3 cellular contexts compared by ENCODE assay signal in the genomic region with DNA sequence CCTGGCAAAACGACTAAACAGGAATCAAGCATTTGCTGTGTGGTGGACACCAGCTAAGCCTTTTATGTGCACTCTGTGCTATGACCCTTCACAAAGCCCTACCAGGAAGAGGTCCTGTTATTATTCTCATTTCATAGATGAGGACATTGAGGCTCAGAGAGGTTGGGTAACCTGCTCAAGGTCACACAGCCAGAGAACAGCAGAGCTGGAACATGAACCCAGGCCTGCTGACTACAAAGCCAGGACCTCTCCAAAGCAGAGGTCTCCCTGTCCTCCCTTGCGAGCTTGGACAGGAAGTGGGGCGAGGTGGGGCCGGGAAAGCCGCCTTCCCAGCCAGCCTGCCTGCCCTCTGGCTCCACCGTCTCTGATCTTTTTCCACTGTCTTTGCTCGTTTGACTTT.
TF ChIP-seq lines count a peak whose summit lies in the region.

No MANE protein-coding gene starts in this region.

TF ChIP-seq in A549, 52 proteins besides CTCF, POLR2A, EP300 and RAD21:
- peak; percentile 72 for TF ChIP-seq ZFP36 (IDR thresholded peaks at IDR 0.05; ENCODE audit: borderline replicate concordance, partially characterized antibody)
- TF ChIP-seq RARB (CRISPR knock-in tag; IDR thresholded peaks at IDR 0.05) = no peak

TF ChIP-seq in WTC11, 78 proteins besides CTCF, POLR2A, EP300 and RAD21:
- TF ChIP-seq, protein P1, sequence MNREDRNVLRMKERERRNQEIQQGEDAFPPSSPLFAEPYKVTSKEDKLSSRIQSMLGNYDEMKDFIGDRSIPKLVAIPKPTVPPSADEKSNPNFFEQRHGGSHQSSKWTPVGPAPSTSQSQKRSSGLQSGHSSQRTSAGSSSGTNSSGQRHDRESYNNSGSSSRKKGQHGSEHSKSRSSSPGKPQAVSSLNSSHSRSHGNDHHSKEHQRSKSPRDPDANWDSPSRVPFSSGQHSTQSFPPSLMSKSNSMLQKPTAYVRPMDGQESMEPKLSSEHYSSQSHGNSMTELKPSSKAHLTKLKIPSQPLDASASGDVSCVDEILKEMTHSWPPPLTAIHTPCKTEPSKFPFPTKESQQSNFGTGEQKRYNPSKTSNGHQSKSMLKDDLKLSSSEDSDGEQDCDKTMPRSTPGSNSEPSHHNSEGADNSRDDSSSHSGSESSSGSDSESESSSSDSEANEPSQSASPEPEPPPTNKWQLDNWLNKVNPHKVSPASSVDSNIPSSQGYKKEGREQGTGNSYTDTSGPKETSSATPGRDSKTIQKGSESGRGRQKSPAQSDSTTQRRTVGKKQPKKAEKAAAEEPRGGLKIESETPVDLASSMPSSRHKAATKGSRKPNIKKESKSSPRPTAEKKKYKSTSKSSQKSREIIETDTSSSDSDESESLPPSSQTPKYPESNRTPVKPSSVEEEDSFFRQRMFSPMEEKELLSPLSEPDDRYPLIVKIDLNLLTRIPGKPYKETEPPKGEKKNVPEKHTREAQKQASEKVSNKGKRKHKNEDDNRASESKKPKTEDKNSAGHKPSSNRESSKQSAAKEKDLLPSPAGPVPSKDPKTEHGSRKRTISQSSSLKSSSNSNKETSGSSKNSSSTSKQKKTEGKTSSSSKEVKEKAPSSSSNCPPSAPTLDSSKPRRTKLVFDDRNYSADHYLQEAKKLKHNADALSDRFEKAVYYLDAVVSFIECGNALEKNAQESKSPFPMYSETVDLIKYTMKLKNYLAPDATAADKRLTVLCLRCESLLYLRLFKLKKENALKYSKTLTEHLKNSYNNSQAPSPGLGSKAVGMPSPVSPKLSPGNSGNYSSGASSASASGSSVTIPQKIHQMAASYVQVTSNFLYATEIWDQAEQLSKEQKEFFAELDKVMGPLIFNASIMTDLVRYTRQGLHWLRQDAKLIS (CRISPR knock-in tag; IDR thresholded peaks at IDR 0.05; ENCODE audit: borderline replicate concordance) = no peak
- TF ChIP-seq ZNF671 (CRISPR knock-in tag; IDR thresholded peaks at IDR 0.05) = no peak

TF ChIP-seq in H1, 55 proteins besides CTCF, POLR2A, EP300 and RAD21:
- TF ChIP-seq EGR1 (IDR thresholded peaks at IDR 0.05; ENCODE audit: borderline replicate concordance, low read depth, low read length) (no peak), CBX5 (IDR thresholded peaks at IDR 0.05; ENCODE audit: low read depth, low read length) (no peak), KDM1A (IDR thresholded peaks at IDR 0.05; ENCODE audit: borderline replicate concordance, low read length) (peak; percentile 55; the same call in 1 of the 2 replicates), CREB1 (IDR thresholded peaks at IDR 0.05) (no peak), JUND (IDR thresholded peaks at IDR 0.05; ENCODE audit: low read length) (no peak), CTBP2 (IDR thresholded peaks at IDR 0.05; ENCODE audit: borderline replicate concordance, insufficient read depth, insufficient read length, low read length) (no peak), CBX8 (IDR thresholded peaks at IDR 0.05; ENCODE audit: borderline replicate concordance, low read depth, low read length) (no peak)
